8 cellular contexts compared by ENCODE assay signal in genomic region chr12:25195056-25195971, GRCh38. TPM values are rescaled to one million over a fixed set of nuclear protein-coding genes. Genes with fewer than 3 reads are reported as not detected.
A peak's percentile ranks its signal among the peaks of the same experiment; 100 is the strongest.
DNase-seq lines count a peak whose midpoint lies in the region; ATAC-seq and TF ChIP-seq lines count a peak whose summit lies in the region.

Gene DNAI7 (minus strand): TSS chr12:25195160. CDS start chr12:25195078, 82 bp downstream.
Gene ETFRF1 (plus strand): TSS chr12:25195237. CDS start chr12:25203957, 8,720 bp downstream.

- H3K4me1 ChIP-seq in right atrium auricular region, result peaks cover 0 to 22% of the 10 kb centered on the region in 2 donors
- peaks cover 7% of the 10 kb centered on the region for H3K4me1 ChIP-seq in prostate gland (replicated peaks)
- no peaks in the 10 kb centered on the region for H3K4me1 ChIP-seq in urinary bladder (ENCODE audit: insufficient read depth)

- peak; percentile 84 to 96 for DNase-seq in NCI-H187 (lab: John Stamatoyannopoulos, UW)
- peak; percentile 90 to 94 (median 93) for DNase-seq in T-helper 2 cell
- peak; percentile 50 to 96 (median 90) for DNase-seq in anterior cingulate cortex (lab: John Stamatoyannopoulos, UW)
- DNase-seq in right atrium auricular region (ENCODE audit: low spot score), result peak; percentile 97
- peak; percentile 97 for DNase-seq in prostate gland (ENCODE audit: low spot score)

- no peaks in the 10 kb centered on the region for H3K9me3 ChIP-seq in right atrium auricular region
- no peaks in the 10 kb centered on the region for H3K9me3 ChIP-seq in prostate gland

- TF ChIP-seq CTCF in right atrium auricular region (IDR thresholded peaks at IDR 0.05) (peak in 1 of 2 donors; percentile 38), prostate gland (IDR thresholded peaks at IDR 0.05) (no peak)

- H3K36me3 ChIP-seq in right atrium auricular region (no peaks in the 10 kb centered on the region), prostate gland (no peaks in the 10 kb centered on the region), urinary bladder (ENCODE audit: insufficient read depth) (no peaks in the 10 kb centered on the region)

- H3K27me3 ChIP-seq in right atrium auricular region, result no peaks in the 10 kb centered on the region
- no peaks in the 10 kb centered on the region for H3K27me3 ChIP-seq in prostate gland (replicated peaks; ENCODE audit: insufficient read depth)

- H3K4me3 ChIP-seq in right atrium auricular region (peak within 1 kb of the TSS; percentile 57 to 65), prostate gland (peak within 1 kb of the TSS; percentile 60 to 69), urinary bladder (ENCODE audit: low read depth, low read length) (peak within 1 kb of the TSS; percentile 85)

- intact Hi-C loops in prostate gland (cut with DNase I), result loop anchor here (10.0 kb wide), 1 partner anchor 49 kb away; no protein-coding TSS in a partner anchor

- H3K27ac ChIP-seq in right atrium auricular region (peak within 1 kb of the TSS; percentile 88 to 91), prostate gland (peak within 1 kb of the TSS; percentile 85 to 90), urinary bladder (ENCODE audit: low read depth) (peak within 1 kb of the TSS; percentile 95)

- under 1% methylated on average over 54 of the region's 54 CpGs for WGBS in prostate gland
- WGBS in urinary bladder, result under 1% methylated on average over 54 of the region's 54 CpGs

- peak; percentile 77 for TF ChIP-seq POLR2A in prostate gland (IDR thresholded peaks at IDR 0.05)

- peak; percentile 96 for ATAC-seq in GM18502 (IDR thresholded peaks at IDR 0.05; ENCODE audit: poor library complexity, unreplicated experiment)
- peak; percentile 92 for ATAC-seq in HG02943 (IDR thresholded peaks at IDR 0.05; ENCODE audit: low read depth, unreplicated experiment)

RNA-seq across cellular contexts. Expression of gene DNAI7, which starts in this region (rescaled TPM):
- total RNA-seq in right atrium auricular region, result 1 to 10 TPM; 1.5 to 1.6 TPM
- 1 to 10 TPM; 1.5 to 3.8 TPM for total RNA-seq in prostate gland
- total RNA-seq in urinary bladder, result 1.9 TPM
- 0.79 TPM for polyA plus RNA-seq in urinary bladder

RNA-seq across cellular contexts. Expression of gene ETFRF1, which starts in this region (rescaled TPM):
- 10 to 100 TPM; 48.7 to 82.4 TPM for total RNA-seq in right atrium auricular region
- total RNA-seq in prostate gland, result 10 to 100 TPM; 23.1 to 39.3 TPM
- 45.9 TPM for total RNA-seq in urinary bladder
- 26.4 TPM for polyA plus RNA-seq in urinary bladder

Comparison
In these comparisons a context has a peak if more than half of its experiments do, and no peak if none do; other contexts are left out.
1. Peak in every context shown above with its lines: DNase-seq, ATAC-seq, H3K4me3 ChIP-seq and H3K27ac ChIP-seq.